10 cellular contexts compared by ENCODE assay signal in the genomic region with DNA sequence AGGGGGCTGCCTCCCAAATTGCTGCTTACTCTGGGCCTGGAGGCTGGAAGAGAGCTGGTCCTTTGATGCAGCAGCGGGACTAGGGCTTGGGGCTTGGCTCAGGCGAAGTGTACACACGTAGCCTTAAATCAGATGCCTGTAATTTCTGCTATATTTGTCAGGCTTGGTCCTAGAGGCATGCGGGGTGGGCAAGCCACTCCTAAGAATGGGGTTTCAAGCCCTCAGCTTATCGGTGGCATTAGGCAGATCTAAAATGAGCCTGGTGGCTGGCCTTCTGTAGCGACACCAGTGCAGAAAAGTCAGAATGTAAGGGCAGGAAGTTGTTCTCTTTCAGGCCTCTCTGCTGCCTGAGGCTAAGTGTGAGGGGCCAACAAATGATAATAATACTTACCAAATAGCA. TPM values are rescaled to one million over a fixed set of nuclear protein-coding genes. Genes with fewer than 3 reads are reported as not detected.
DNase-seq lines count a peak whose midpoint lies in the region; ATAC-seq and TF ChIP-seq lines count a peak whose summit lies in the region.
"Had no signal": no experiment of that assay in that cellular context is flagged by ENCODE, and none has a peak within 500 bp of the region (broad histone marks: within the 10 kb centered on the region; RNA-seq: fewer than 3 reads in every experiment).

No MANE protein-coding gene starts in this region.

- ATAC-seq in GM18505 (IDR thresholded peaks at IDR 0.05; ENCODE audit: unreplicated experiment), result no peak

- intact Hi-C loops in activated T-helper 1 cell treated with anti-CD3 and anti-CD28 coated beads, Interleukin-12 subunit alpha, Interleukin-12 subunit beta, Interleukin-2, Interleukin-4 antibody, amounts not matched to agents 30 ng/mL and 10 ng/mL and 1 ng/mL, durations not matched to agents 14 hours and 24 hours and 36 hours (cut with micrococcal nuclease), result loop anchor here (5.0 kb wide), 1 partner anchor 68 kb away; no protein-coding TSS in a partner anchor
- intact Hi-C loops in uterus (cut with DNase I; ENCODE audit: low total_unique reads), result no loop called here

- peaks cover 49% of the 10 kb centered on the region for H3K27me3 Mint-ChIP-seq in activated T-helper 1 cell treated with anti-CD3 and anti-CD28 coated beads, Interleukin-12 subunit alpha, Interleukin-12 subunit beta, Interleukin-2, Interleukin-4 antibody, amounts not matched to agents 30 ng/mL and 10 ng/mL and 1 ng/mL, durations not matched to agents 14 hours and 24 hours and 36 hours (ENCODE audit: insufficient read depth)
- peaks cover 90% of the 10 kb centered on the region for H3K27me3 Mint-ChIP-seq in mesothelial cell of epicardium (ENCODE audit: low read depth)

- no peak overlapping the region for H3K27ac Mint-ChIP-seq in activated T-helper 1 cell treated with anti-CD3 and anti-CD28 coated beads, Interleukin-12 subunit alpha, Interleukin-12 subunit beta, Interleukin-2, Interleukin-4 antibody, amounts not matched to agents 30 ng/mL and 10 ng/mL and 1 ng/mL, durations not matched to agents 14 hours and 24 hours and 36 hours
- H3K27ac Mint-ChIP-seq in mesothelial cell of epicardium, result no peak overlapping the region

- H3K4me3 Mint-ChIP-seq in activated T-helper 1 cell treated with anti-CD3 and anti-CD28 coated beads, Interleukin-12 subunit alpha, Interleukin-12 subunit beta, Interleukin-2, Interleukin-4 antibody, amounts not matched to agents 30 ng/mL and 10 ng/mL and 1 ng/mL, durations not matched to agents 14 hours and 24 hours and 36 hours, result peak overlapping the region; percentile 53
- peak overlapping the region; percentile 69 for H3K4me3 Mint-ChIP-seq in mesothelial cell of epicardium

- peaks cover 3% of the 10 kb centered on the region for H3K9me3 Mint-ChIP-seq in activated T-helper 1 cell treated with anti-CD3 and anti-CD28 coated beads, Interleukin-12 subunit alpha, Interleukin-12 subunit beta, Interleukin-2, Interleukin-4 antibody, amounts not matched to agents 30 ng/mL and 10 ng/mL and 1 ng/mL, durations not matched to agents 14 hours and 24 hours and 36 hours
- H3K9me3 Mint-ChIP-seq in mesothelial cell of epicardium, result peaks cover 7% of the 10 kb centered on the region

- H3K9me3 ChIP-seq in BLaER1 treated with 17β-estradiol and CSF1 and Interleukin-3, amounts not matched to agents 10 nM and 100 nM (replicated peaks in 1 of 11), result 0 out of 22 replicates have a peak, but pooled peaks cover 0 to 10% (median 0%) of the 10 kb centered on the region in 11 experiments
- H3K9me3 ChIP-seq in uterus, result no peaks in the 10 kb centered on the region

- H3K4me3 ChIP-seq in BLaER1 treated with 17β-estradiol and CSF1 and Interleukin-3, amounts not matched to agents 10 nM and 100 nM, result peak overlapping the region in 8 of 10 experiments; percentile 60 to 77 (median 67); a peak in 12 of 20 replicates
- peak overlapping the region; percentile 68; the same call in 1 of the 2 replicates for H3K4me3 ChIP-seq in GM08714 (ENCODE audit: low read length)
- H3K4me3 ChIP-seq in uterus, result no peak overlapping the region

- peaks cover 6% of the 10 kb centered on the region for H3K4me1 Mint-ChIP-seq in activated T-helper 1 cell treated with anti-CD3 and anti-CD28 coated beads, Interleukin-12 subunit alpha, Interleukin-12 subunit beta, Interleukin-2, Interleukin-4 antibody, amounts not matched to agents 30 ng/mL and 10 ng/mL and 1 ng/mL, durations not matched to agents 14 hours and 24 hours and 36 hours (ENCODE audit: low read depth)
- peaks cover 14% of the 10 kb centered on the region for H3K4me1 Mint-ChIP-seq in mesothelial cell of epicardium

- H3K4me2 ChIP-seq in BLaER1 treated with 17β-estradiol and CSF1 and Interleukin-3, amounts not matched to agents 10 nM and 100 nM, result peak overlapping the region; percentile 96 to 100 (median 99); a peak in 21 of 22 replicates

- H3K27ac ChIP-seq in BLaER1 treated with 17β-estradiol and CSF1 and Interleukin-3, amounts not matched to agents 10 nM and 100 nM, result no peak overlapping the region
- no peak overlapping the region for H3K27ac ChIP-seq in uterus

- TF ChIP-seq CTCF in mesothelial cell of epicardium (IDR thresholded peaks at IDR 0.05; ENCODE audit: unreplicated experiment) (no peak), uterus (IDR thresholded peaks at IDR 0.05) (no peak)

- DNase-seq in activated T-helper 1 cell treated with anti-CD3 and anti-CD28 coated beads, Interleukin-12 subunit alpha, Interleukin-12 subunit beta, Interleukin-2, Interleukin-4 antibody, amounts not matched to agents 30 ng/mL and 10 ng/mL and 1 ng/mL, durations not matched to agents 14 hours and 24 hours and 36 hours (ENCODE audit: low spot score), result no peak
- no peak for DNase-seq in mesothelial cell of epicardium (ENCODE audit: low spot score in 2 of 2, unreplicated experiment in 2 of 2)
- no peak for DNase-seq in uterus
- no peak for DNase-seq in SW 1271 (lab: John Stamatoyannopoulos, UW)
- DNase-seq in COLO829 (ENCODE audit: low spot score), result no peak

- no peak overlapping the region for H3K9ac ChIP-seq in BLaER1 treated with 17β-estradiol and CSF1 and Interleukin-3, amounts not matched to agents 10 nM and 100 nM

- H3K36me3 ChIP-seq in BLaER1 treated with 17β-estradiol and CSF1 and Interleukin-3, amounts not matched to agents 10 nM and 100 nM, result no peaks in the 10 kb centered on the region
- no peaks in the 10 kb centered on the region for H3K36me3 ChIP-seq in uterus

- TF ChIP-seq POLR2A in GM18505 (IDR thresholded peaks at IDR 0.05; ENCODE audit: borderline replicate concordance, extremely low read depth, insufficient read depth, insufficient read length) (no peak), uterus (IDR thresholded peaks at IDR 0.05) (no peak)

- no peaks in the 10 kb centered on the region for H3K36me3 Mint-ChIP-seq in activated T-helper 1 cell treated with anti-CD3 and anti-CD28 coated beads, Interleukin-12 subunit alpha, Interleukin-12 subunit beta, Interleukin-2, Interleukin-4 antibody, amounts not matched to agents 30 ng/mL and 10 ng/mL and 1 ng/mL, durations not matched to agents 14 hours and 24 hours and 36 hours (ENCODE audit: low read depth)
- H3K36me3 Mint-ChIP-seq in mesothelial cell of epicardium, result no peaks in the 10 kb centered on the region

- H3K27me3 ChIP-seq in BLaER1 treated with 17β-estradiol and CSF1 and Interleukin-3, amounts not matched to agents 10 nM and 100 nM, result peaks cover 39 to 61% (median 50%) of the 10 kb centered on the region in 11 experiments
- no peaks in the 10 kb centered on the region for H3K27me3 ChIP-seq in uterus

- H4K20me1 ChIP-seq in BLaER1 treated with 17β-estradiol and CSF1 and Interleukin-3, amounts not matched to agents 10 nM and 100 nM, result peaks cover 0 to 27% (median 17%) of the 10 kb centered on the region in 11 experiments; a peak in 13 of 22 replicates

- H3K4me1 ChIP-seq in BLaER1 treated with 17β-estradiol and CSF1 and Interleukin-3, amounts not matched to agents 10 nM and 100 nM, result peaks cover 17 to 38% (median 34%) of the 10 kb centered on the region in 10 experiments; a peak in 19 of 20 replicates
- no peaks in the 10 kb centered on the region for H3K4me1 ChIP-seq in uterus

RNA-seq across cellular contexts. Expression of gene SLC8A3, which starts 0.9 kb away (rescaled TPM):
- 0.21 and 0.24 TPM in 2 replicates for total RNA-seq in activated T-helper 1 cell treated with anti-CD3 and anti-CD28 coated beads, Interleukin-12 subunit alpha, Interleukin-12 subunit beta, Interleukin-2, Interleukin-4 antibody, amounts not matched to agents 30 ng/mL and 10 ng/mL and 1 ng/mL, durations not matched to agents 14 hours and 24 hours and 36 hours
- total RNA-seq in mesothelial cell of epicardium (0.22 to 0.27 TPM (median 0.23 TPM) in 3 replicates), uterus (1 to 10 TPM in 2 of 4 donors, under 1 TPM in 1, not detected in 1; 0.85 to 1.8 (median 1.0) TPM)
- total RNA-seq: HT-29, SK-MEL-5 had no signal

Comparison
In these comparisons a context has a peak if more than half of its experiments do, and no peak if none do; other contexts are left out.
1. H3K4me3 ChIP-seq: peak in BLaER1 treated with 17β-estradiol and CSF1 and Interleukin-3, amounts not matched to agents 10 nM and 100 nM (8 of 10) and GM08714 (single experiment); none in uterus (0 of 2).